In genomic region chr11:288328-289144, GRCh38 we compare ENCODE assay signal across 8 cellular contexts. TPM values are rescaled to one million over a fixed set of nuclear protein-coding genes. Genes with fewer than 3 reads are reported as not detected.
DNase-seq lines count a peak whose midpoint lies in the region; ATAC-seq and TF ChIP-seq lines count a peak whose summit lies in the region.

PGGHG (plus strand) TSS chr11:289126; CDS start chr11:289817, 691 bp downstream.

- H4K5ac ChIP-seq in IMR-90 (ENCODE audit: low read depth, low read length) = no peak within 1 kb of the TSS; the same call in 1 of the 2 replicates

- H3K9ac ChIP-seq in IMR-90 (ENCODE audit: low read depth, low read length) = peak within 1 kb of the TSS; percentile 54

- ATAC-seq in GM19023 (IDR thresholded peaks at IDR 0.05; ENCODE audit: unreplicated experiment) (peak; percentile 61), IMR-90 (ENCODE audit: low read depth) (peak; percentile 96)
- ATAC-seq in stimulated activated naive B cell treated with anti-CD40 and anti-IgM and Interleukin-4, amounts not matched to agents 10 μg/mL and 1 μg/mL and 100 μg/mL, for 72 hours (replicated peaks) = peak; percentile 66 to 79

- DNase-seq in AG08396 (ENCODE audit: low spot score) (peak; percentile 95), IMR-90 (no peak), UCSD-AML1 (lab: John Stamatoyannopoulos, UW; ENCODE audit: unreplicated experiment) (peak; percentile 73), cerebellum (ENCODE audit: low spot score) (peak; percentile 22), left kidney (ENCODE audit: low read depth, low spot score) (peak; percentile 80), SK-N-DZ (ENCODE audit: low spot score) (no peak)
- no peak for DNase-seq in stimulated activated naive B cell treated with anti-CD40 and anti-IgM and Interleukin-4, amounts not matched to agents 10 μg/mL and 1 μg/mL and 100 μg/mL, for 72 hours

- no peak within 1 kb of the TSS for H2BK20ac ChIP-seq in IMR-90 (ENCODE audit: low read depth, low read length)

- no peak within 1 kb of the TSS for H2BK5ac ChIP-seq in IMR-90 (ENCODE audit: low read depth, low read length, poor library complexity, severe bottlenecking)

- TF ChIP-seq CTCF in IMR-90 (conservative IDR thresholded peaks at IDR 0.05; ENCODE audit: low read depth, low read length) = no peak

- peaks cover 21% of the 10 kb centered on the region for H3K27me3 ChIP-seq in IMR-90 (ENCODE audit: control insufficient read depth, insufficient read depth, low read length)

- no peaks in the 10 kb centered on the region for H3K9me3 ChIP-seq in IMR-90 (ENCODE audit: control insufficient read depth, insufficient read depth, low read length)

- peak within 1 kb of the TSS; percentile 64 to 86; a peak in 3 of 4 replicates for H4K8ac ChIP-seq in IMR-90 (ENCODE audit: low read depth in 2 of 2, low read length in 2 of 2)

- H3K4ac ChIP-seq in IMR-90 (ENCODE audit: low read depth, low read length) = peak within 1 kb of the TSS; percentile 56

- no peak within 1 kb of the TSS for H3K18ac ChIP-seq in IMR-90 (ENCODE audit: low read depth, low read length)

- peak within 1 kb of the TSS; percentile 97 for H2AK9ac ChIP-seq in IMR-90 (replicated peaks; ENCODE audit: low read depth, low read length, poor library complexity)

- peak within 1 kb of the TSS; percentile 3; the same call in 1 of the 2 replicates for H3K56ac ChIP-seq in IMR-90 (ENCODE audit: extremely low read depth, insufficient read depth, low read length)

- 2% methylated on average over 23 of the region's 94 CpGs; no CpG with 5 or more reads in 1 of the 2 experiments for WGBS in IMR-90 (ENCODE audit: extremely low coverage in 2 of 2, insufficient read length in 1 of 2), 2 experiments

- peak within 1 kb of the TSS; percentile 86 for H3K4me2 ChIP-seq in IMR-90 (ENCODE audit: low read depth, low read length)

- in situ Hi-C loops in IMR-90 (cut with MboI; ENCODE audit: low sequenced_read_pairs) = loop anchor here (10.0 kb wide), 1 partner anchor 64 kb away; no protein-coding TSS in a partner anchor

- H2BK15ac ChIP-seq in IMR-90 (ENCODE audit: low read depth, low read length) = no peak within 1 kb of the TSS; the same call in 2 of the 3 replicates

- no peak for TF ChIP-seq POLR2A in IMR-90 (IDR thresholded peaks at IDR 0.05; ENCODE audit: low read depth, low read length)

- dilution Hi-C loops in IMR-90 (cut with HindIII; ENCODE audit: low sequenced_read_pairs, unreplicated experiment) = no loop called here

- peak within 1 kb of the TSS; percentile 94 for H3K23ac ChIP-seq in IMR-90 (ENCODE audit: low read depth, low read length)

- H4K20me1 ChIP-seq in IMR-90 (ENCODE audit: insufficient read depth, low read length) = no peaks in the 10 kb centered on the region

- peaks cover 9% of the 10 kb centered on the region; the same call in 1 of the 2 replicates for H3K36me3 ChIP-seq in IMR-90 (ENCODE audit: control insufficient read depth, insufficient read depth, low read length)

- peaks cover 4% of the 10 kb centered on the region; the same call in 1 of the 2 replicates for H3K4me1 ChIP-seq in IMR-90 (ENCODE audit: control insufficient read depth, insufficient read depth, low read length)

- TF ChIP-seq RAD21 in IMR-90 (IDR thresholded peaks at IDR 0.05; ENCODE audit: low read length) = no peak

- POLR2A ChIA-PET in IMR-90 (lab: Charles Lee; ENCODE audit: unreplicated experiment) = interaction anchor here (0.7 kb wide), 1 partner anchor 8 kb away, joined by 3 read pairs; no protein-coding TSS in a partner anchor

- H3K4me3 Mint-ChIP-seq in stimulated activated naive B cell treated with anti-CD40 and anti-IgM and Interleukin-4, amounts not matched to agents 10 μg/mL and 1 μg/mL and 100 μg/mL, for 72 hours = peak within 1 kb of the TSS; percentile 85

- H3K36me3 Mint-ChIP-seq in stimulated activated naive B cell treated with anti-CD40 and anti-IgM and Interleukin-4, amounts not matched to agents 10 μg/mL and 1 μg/mL and 100 μg/mL, for 72 hours = peaks cover 0 to 13% of the 10 kb centered on the region in 2 donors

- H3K79me1 ChIP-seq in IMR-90 (ENCODE audit: low read depth in 1 of 2, low read length in 2 of 2) = peaks cover 0 to 7% of the 10 kb centered on the region in 2 experiments; a peak in 3 of 4 replicates

- peaks cover 10 to 38% of the 10 kb centered on the region in 2 donors for H3K27me3 Mint-ChIP-seq in stimulated activated naive B cell treated with anti-CD40 and anti-IgM and Interleukin-4, amounts not matched to agents 10 μg/mL and 1 μg/mL and 100 μg/mL, for 72 hours

- H2BK120ac ChIP-seq in IMR-90 (ENCODE audit: low read depth, low read length) = no peak within 1 kb of the TSS

- H3K27ac Mint-ChIP-seq in stimulated activated naive B cell treated with anti-CD40 and anti-IgM and Interleukin-4, amounts not matched to agents 10 μg/mL and 1 μg/mL and 100 μg/mL, for 72 hours = peak within 1 kb of the TSS; percentile 85

- CTCF ChIA-PET in IMR-90 (lab: Yijun Ruan, JAX) = no interaction called here

- intact Hi-C loops in IMR-90 (cut with micrococcal nuclease) = no loop called here

- peak within 1 kb of the TSS; percentile 76 for H3K14ac ChIP-seq in IMR-90 (replicated peaks; ENCODE audit: low read depth, low read length)

- no peak within 1 kb of the TSS; the same call in 1 of the 2 replicates for H3K27ac ChIP-seq in IMR-90 (ENCODE audit: insufficient read depth, low read length)

- H3K4me3 ChIP-seq in IMR-90 (ENCODE audit: insufficient read depth, low read depth, low read length) = peak within 1 kb of the TSS; percentile 67

- no peak within 1 kb of the TSS; the same call in 1 of the 2 replicates for H4K91ac ChIP-seq in IMR-90 (ENCODE audit: insufficient read depth, low read depth, low read length)

- H2AK5ac ChIP-seq in IMR-90 (ENCODE audit: low read depth, low read length) = peak within 1 kb of the TSS; percentile 75

- H3K9me3 Mint-ChIP-seq in stimulated activated naive B cell treated with anti-CD40 and anti-IgM and Interleukin-4, amounts not matched to agents 10 μg/mL and 1 μg/mL and 100 μg/mL, for 72 hours = no peaks in the 10 kb centered on the region

- no TSS peak for BruUV-seq in IMR-90 (replicated peaks; lab: Mats Ljungman, UMichigan)

- H2AFZ ChIP-seq in IMR-90 (replicated peaks; ENCODE audit: low read length, poor library complexity) = peak within 1 kb of the TSS; percentile 92

- H3K4me1 Mint-ChIP-seq in stimulated activated naive B cell treated with anti-CD40 and anti-IgM and Interleukin-4, amounts not matched to agents 10 μg/mL and 1 μg/mL and 100 μg/mL, for 72 hours = peaks cover 19 to 27% of the 10 kb centered on the region in 2 donors

- H3K9me1 ChIP-seq in IMR-90 (ENCODE audit: insufficient read depth, low read length) = no peaks in the 10 kb centered on the region

TF ChIP-seq in IMR-90, 13 proteins besides CTCF, POLR2A, EP300 and RAD21:
- no peak for TF ChIP-seq CHD1 (IDR thresholded peaks at IDR 0.05; ENCODE audit: low read depth, low read length)
- TF ChIP-seq, protein P1, sequence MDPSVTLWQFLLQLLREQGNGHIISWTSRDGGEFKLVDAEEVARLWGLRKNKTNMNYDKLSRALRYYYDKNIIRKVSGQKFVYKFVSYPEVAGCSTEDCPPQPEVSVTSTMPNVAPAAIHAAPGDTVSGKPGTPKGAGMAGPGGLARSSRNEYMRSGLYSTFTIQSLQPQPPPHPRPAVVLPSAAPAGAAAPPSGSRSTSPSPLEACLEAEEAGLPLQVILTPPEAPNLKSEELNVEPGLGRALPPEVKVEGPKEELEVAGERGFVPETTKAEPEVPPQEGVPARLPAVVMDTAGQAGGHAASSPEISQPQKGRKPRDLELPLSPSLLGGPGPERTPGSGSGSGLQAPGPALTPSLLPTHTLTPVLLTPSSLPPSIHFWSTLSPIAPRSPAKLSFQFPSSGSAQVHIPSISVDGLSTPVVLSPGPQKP (IDR thresholded peaks at IDR 0.05; ENCODE audit: borderline replicate concordance, low read depth, low read length) = no peak
- no peak for TF ChIP-seq BHLHE40 (IDR thresholded peaks at IDR 0.05; ENCODE audit: low read depth, low read length)
- no peak for TF ChIP-seq SMC3 (IDR thresholded peaks at IDR 0.05; ENCODE audit: low read depth, low read length)
- TF ChIP-seq, protein P2, sequence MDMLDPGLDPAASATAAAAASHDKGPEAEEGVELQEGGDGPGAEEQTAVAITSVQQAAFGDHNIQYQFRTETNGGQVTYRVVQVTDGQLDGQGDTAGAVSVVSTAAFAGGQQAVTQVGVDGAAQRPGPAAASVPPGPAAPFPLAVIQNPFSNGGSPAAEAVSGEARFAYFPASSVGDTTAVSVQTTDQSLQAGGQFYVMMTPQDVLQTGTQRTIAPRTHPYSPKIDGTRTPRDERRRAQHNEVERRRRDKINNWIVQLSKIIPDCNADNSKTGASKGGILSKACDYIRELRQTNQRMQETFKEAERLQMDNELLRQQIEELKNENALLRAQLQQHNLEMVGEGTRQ (IDR thresholded peaks at IDR 0.05; ENCODE audit: low read depth, low read length) = no peak
- TF ChIP-seq MAFK (IDR thresholded peaks at IDR 0.05; ENCODE audit: low read depth, low read length) = no peak
- no peak for TF ChIP-seq NFE2L2 (IDR thresholded peaks at IDR 0.05; ENCODE audit: low read depth, low read length)
- TF ChIP-seq MAZ (IDR thresholded peaks at IDR 0.05; ENCODE audit: borderline replicate concordance, low read depth, low read length) = peak; percentile 6; the same call in 1 of the 2 replicates
- TF ChIP-seq RCOR1 (IDR thresholded peaks at IDR 0.05; ENCODE audit: insufficient replicate concordance, low read length) = no peak
- 0 out of 2 replicates have a peak, but pooled peaks have one; percentile 9 for TF ChIP-seq MXI1 (IDR thresholded peaks at IDR 0.05; ENCODE audit: borderline replicate concordance, low read depth, low read length)

RNA-seq across cellular contexts. Expression of gene PGGHG, which starts in this region (rescaled TPM):
- total RNA-seq in IMR-90 (2012; rRNA removed) (1.4 and 1.8 TPM in 2 replicates), cerebellum (1.6 TPM)
- 16.2 and 17.0 TPM in 2 replicates for polyA plus RNA-seq in IMR-90 (2012; rRNA removed)
- polyA plus RNA-seq in IMR-90 (2012; cell fraction: cytosol; rRNA removed) = 2.1 and 3.3 TPM in 2 replicates
- polyA plus RNA-seq in IMR-90 (2012; cell fraction: nucleus; rRNA removed; ENCODE audit: low replicate concordance) = 170 and 305 TPM in 2 replicates
- polyA plus RNA-seq in SK-N-DZ (2014; cell fraction: cytosol; rRNA removed) = 0.27 and 3.5 TPM in 2 replicates
- 15.5 and 26.5 TPM in 2 replicates for polyA plus RNA-seq in SK-N-DZ (2014; cell fraction: nucleus; rRNA removed)

Comparison
In these comparisons a context has a peak if more than half of its experiments do, and no peak if none do; other contexts are left out.
1. DNase-seq: peak in AG08396 (single experiment), UCSD-AML1 (single experiment), cerebellum (single experiment) and left kidney (single experiment); none in IMR-90 (single experiment), stimulated activated naive B cell treated with anti-CD40 and anti-IgM and Interleukin-4, amounts not matched to agents 10 μg/mL and 1 μg/mL and 100 μg/mL, for 72 hours (single experiment) and SK-N-DZ (single experiment).
2. Peak in every context shown above with its lines, with median percentiles within 50 percentile points of each other: ATAC-seq.